14 cellular contexts compared by ENCODE assay signal in the genomic region with DNA sequence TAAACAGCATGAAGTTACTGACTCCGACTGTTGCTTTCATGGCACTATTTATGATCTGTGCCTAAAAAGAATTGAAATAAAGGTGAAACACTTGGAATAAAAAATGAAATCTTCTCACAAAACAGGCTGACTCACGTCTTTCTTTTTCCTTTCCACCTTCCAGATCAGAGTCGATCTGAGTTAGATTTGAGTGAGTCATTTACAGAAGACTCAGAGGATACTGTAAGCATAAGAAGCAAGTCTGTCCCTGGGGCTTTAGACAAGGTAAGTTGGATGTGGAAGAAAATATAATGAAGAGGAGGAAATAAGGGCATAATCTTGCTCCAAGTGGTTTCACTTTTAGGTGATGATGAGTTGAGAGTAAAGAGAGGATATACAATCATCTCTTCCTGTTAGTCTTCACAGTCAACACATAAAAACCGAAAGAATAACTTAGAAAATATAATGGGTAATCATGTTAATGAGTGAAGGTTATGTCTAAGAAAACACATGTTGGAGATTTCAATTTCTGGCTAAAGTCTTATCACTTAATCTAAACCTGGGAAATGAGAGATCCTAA.
DNase-seq lines count a peak whose midpoint lies in the region; ATAC-seq, FAIRE-seq and TF ChIP-seq lines count a peak whose summit lies in the region.
"Had no signal": no experiment of that assay in that cellular context is flagged by ENCODE, and none has a peak within 500 bp of the region (broad histone marks: within the 10 kb centered on the region; RNA-seq: fewer than 3 reads in every experiment).

No MANE protein-coding gene starts in this region.

- H3K4me2 ChIP-seq in A549 (peak overlapping the region; percentile 41), GM23248 (ENCODE audit: unreplicated experiment) (peak overlapping the region; percentile 47)

- intact Hi-C loops in sigmoid colon (cut with DNase I): no loop called here

- H2AFZ ChIP-seq in GM23248: peak overlapping the region; percentile 22; the same call in 1 of the 2 replicates

- POLR2A ChIA-PET in A549 (lab: Yijun Ruan, JAX): no interaction called here

- 9% methylated on average over 4 of the region's 4 CpGs for WGBS in A549 (ENCODE audit: missing lambda C conversion rate)
- 47 to 48% methylated on average over 4 of the region's 4 CpGs for WGBS in GM23248 (ENCODE audit: low coverage in 1 of 2, low lambda C conversion rate in 2 of 2, missing lambda C conversion rate in 2 of 2), 2 experiments
- WGBS in sigmoid colon, 2 donors: 66 to 68% methylated on average over 4 of the region's 4 CpGs

- no peaks in the 10 kb centered on the region for H3K9me3 ChIP-seq in A549
- no peaks in the 10 kb centered on the region for H3K9me3 ChIP-seq in GM23248 (ENCODE audit: low read depth)
- H3K9me3 ChIP-seq in RWPE2 (ENCODE audit: severe bottlenecking): no peaks in the 10 kb centered on the region
- H3K9me3 ChIP-seq in sigmoid colon: no peaks in the 10 kb centered on the region

- TF ChIP-seq EP300 in A549 (IDR thresholded peaks at IDR 0.05) (no peak), sigmoid colon (IDR thresholded peaks at IDR 0.05) (no peak)

- DNase-seq in A549 (ENCODE audit: low read depth in 1 of 2, low spot score in 1 of 2) (peak; percentile 1 to 21), GM23248 (peak; percentile 61), RWPE2 (ENCODE audit: low spot score) (no peak), fibroblast of mammary gland (ENCODE audit: low read depth) (peak; percentile 50), sigmoid colon (no peak), epidermal melanocyte (ENCODE audit: insufficient read length, low spot score) (no peak)
- DNase-seq in activated CD4-positive, alpha-beta T cell treated with anti-CD3 and anti-CD28 coated beads, Interleukin-2, amount 50 U/mL, for 4 hours: no peak
- DNase-seq: activated CD8-positive, alpha-beta T cell treated with anti-CD3 and anti-CD28 coated beads, Interleukin-2, amount 10 ng/mL, durations not matched to agents 7 days and 5 days; activated naive CD4-positive, alpha-beta T cell treated with anti-CD3 and anti-CD28 coated beads, Interleukin-2, amount 10 ng/mL, durations not matched to agents 7 days and 5 days; cerebellar nuclear complex; islet precursor cell; NCI-H1930 had no signal

- no peak overlapping the region for H3K4me3 ChIP-seq in A549
- H3K4me3 ChIP-seq in GM23248: no peak overlapping the region
- H3K4me3 ChIP-seq in RWPE2 (ENCODE audit: severe bottlenecking): no peak overlapping the region
- no peak overlapping the region for H3K4me3 ChIP-seq in fibroblast of mammary gland (ENCODE audit: control insufficient read depth, low read depth, low read length)
- H3K4me3 ChIP-seq in sigmoid colon: no peak overlapping the region

- no peaks in the 10 kb centered on the region for H3K36me3 ChIP-seq in GM23248 (ENCODE audit: low read depth)
- H3K36me3 ChIP-seq in RWPE2 (ENCODE audit: low read depth): no peaks in the 10 kb centered on the region
- no peaks in the 10 kb centered on the region for H3K36me3 ChIP-seq in sigmoid colon

- H3K79me2 ChIP-seq in GM23248 (ENCODE audit: insufficient read depth): no peaks in the 10 kb centered on the region

- peak in 1 of 2 experiments; percentile 42; a peak in 1 of 6 replicates for ATAC-seq in A549
- peak; percentile 88 for ATAC-seq in RWPE2 (ENCODE audit: low read depth)
- no peak for ATAC-seq in GM18858 (IDR thresholded peaks at IDR 0.05; ENCODE audit: unreplicated experiment)
- ATAC-seq: activated CD8-positive, alpha-beta T cell treated with anti-CD3 and anti-CD28 coated beads, Interleukin-2, amount 10 ng/mL, durations not matched to agents 7 days and 5 days; sciatic nerve had no signal

- H3K27me3 ChIP-seq in GM23248 (replicated peaks; ENCODE audit: insufficient read depth): no peaks in the 10 kb centered on the region
- no peaks in the 10 kb centered on the region for H3K27me3 ChIP-seq in RWPE2 (ENCODE audit: insufficient read depth, poor library complexity, severe bottlenecking)
- H3K27me3 ChIP-seq in sigmoid colon: no peaks in the 10 kb centered on the region

- no peak for TF ChIP-seq RAD21 in A549 (conservative IDR thresholded peaks at IDR 0.05 in 1 of 2, IDR thresholded peaks at IDR 0.05 in 1 of 2)

- no peaks in the 10 kb centered on the region for H3K9me2 ChIP-seq in GM23248 (ENCODE audit: insufficient read depth)

- FAIRE-seq in A549 (lab: Jason Lieb, UNC): peak; percentile 93

- in situ Hi-C loops in GM23248 (cut with MboI): no loop called here

- H3F3A ChIP-seq in GM23248 (ENCODE audit: insufficient read depth): no peaks in the 10 kb centered on the region

- CTCF ChIA-PET in A549 (lab: Yijun Ruan, JAX): no interaction called here

- no peak overlapping the region for H3K9ac ChIP-seq in GM23248

- TF ChIP-seq POLR2A in A549 (IDR thresholded peaks at IDR 0.05; ENCODE audit: low read length) (no peak), sigmoid colon (IDR thresholded peaks at IDR 0.05) (no peak)

- no peaks in the 10 kb centered on the region for H3K4me1 ChIP-seq in A549
- H3K4me1 ChIP-seq in GM23248 (ENCODE audit: insufficient read depth): no peaks in the 10 kb centered on the region
- no peaks in the 10 kb centered on the region for H3K4me1 ChIP-seq in RWPE2 (ENCODE audit: insufficient read depth, poor library complexity, severe bottlenecking)
- H3K4me1 ChIP-seq in sigmoid colon: no peaks in the 10 kb centered on the region

- no peaks in the 10 kb centered on the region for H4K20me1 ChIP-seq in GM23248 (ENCODE audit: insufficient read depth)

- no peak for TF ChIP-seq CTCF in A549 (IDR thresholded peaks at IDR 0.05)
- no peak for TF ChIP-seq CTCF in RWPE2 (IDR thresholded peaks at IDR 0.05; ENCODE audit: poor library complexity, severe bottlenecking)
- no peak for TF ChIP-seq CTCF in fibroblast of mammary gland (conservative IDR thresholded peaks at IDR 0.05; ENCODE audit: control insufficient read depth, insufficient read depth, low read depth, low read length)
- no peak for TF ChIP-seq CTCF in sigmoid colon (IDR thresholded peaks at IDR 0.05)

- H3K27ac ChIP-seq in A549 (peak overlapping the region in 1 of 2 experiments; percentile 54; a peak in 2 of 6 replicates), GM23248 (no peak overlapping the region), RWPE2 (ENCODE audit: poor library complexity, severe bottlenecking) (peak overlapping the region; percentile 10), sigmoid colon (no peak overlapping the region)

TF ChIP-seq in A549, 52 proteins besides CTCF, POLR2A, EP300 and RAD21:
- no peak for TF ChIP-seq FOSL2 (IDR thresholded peaks at IDR 0.05)
- TF ChIP-seq FOSL2 (CRISPR knock-in tag; IDR thresholded peaks at IDR 0.05): peak; percentile 40; the same call in 1 of the 2 replicates
- no peak for TF ChIP-seq FOSB (CRISPR knock-in tag; IDR thresholded peaks at IDR 0.05)

Comparison
In these comparisons a context has a peak if more than half of its experiments do, and no peak if none do; other contexts are left out.
1. DNase-seq: peak in A549 (2 of 2), GM23248 (single experiment) and fibroblast of mammary gland (single experiment); none in RWPE2 (single experiment), activated CD4-positive, alpha-beta T cell treated with anti-CD3 and anti-CD28 coated beads, Interleukin-2, amount 50 U/mL, for 4 hours (0 of 2), sigmoid colon (single experiment) and epidermal melanocyte (single experiment).